ENCODE assay signal across 1 cellular context in genomic region chr7:8435597-8436243, GRCh38.
A peak's percentile ranks its signal among the peaks of the same experiment; 100 is the strongest.
TF ChIP-seq lines count a peak whose summit lies in the region.

No MANE protein-coding gene starts in this region.

TF ChIP-seq in H1, 55 proteins besides CTCF, POLR2A, EP300 and RAD21:
- no peak for TF ChIP-seq CTBP2 (IDR thresholded peaks at IDR 0.05; ENCODE audit: borderline replicate concordance, insufficient read depth, insufficient read length, low read length)
- TF ChIP-seq BRCA1 (IDR thresholded peaks at IDR 0.05; ENCODE audit: low read depth, low read length), result no peak
- TF ChIP-seq RXRA (IDR thresholded peaks at IDR 0.05; ENCODE audit: insufficient read depth, low read depth, low read length), result no peak
- TF ChIP-seq KDM4A (IDR thresholded peaks at IDR 0.05; ENCODE audit: low read depth, low read length, severe bottlenecking), result no peak
- TF ChIP-seq MAFK (IDR thresholded peaks at IDR 0.05; ENCODE audit: low read depth, low read length), result no peak
- peak; percentile 71; the same call in 1 of the 2 replicates for TF ChIP-seq CBX8 (IDR thresholded peaks at IDR 0.05; ENCODE audit: borderline replicate concordance, low read depth, low read length)
- TF ChIP-seq TBP (IDR thresholded peaks at IDR 0.05; ENCODE audit: low read depth, low read length), result no peak
- TF ChIP-seq PHF8 (conservative IDR thresholded peaks at IDR 0.05; ENCODE audit: low read depth, low read length), result no peak
- TF ChIP-seq RNF2 (IDR thresholded peaks at IDR 0.05; ENCODE audit: borderline replicate concordance, low read depth, low read length, missing control alignments, poor library complexity, severe bottlenecking), result peak; percentile 88
- TF ChIP-seq SP1 (IDR thresholded peaks at IDR 0.05; ENCODE audit: low read depth, low read length), result no peak
- TF ChIP-seq SUZ12 (IDR thresholded peaks at IDR 0.05; ENCODE audit: low read length), result peak; percentile 95
- no peak for TF ChIP-seq CEBPB (IDR thresholded peaks at IDR 0.05; ENCODE audit: low read depth, low read length)
- TF ChIP-seq EZH2 (IDR thresholded peaks at IDR 0.05; ENCODE audit: low read depth, low read length, severe bottlenecking), result peak; percentile 91
